ENCODE assay signal across 1 cellular context in the genomic region with DNA sequence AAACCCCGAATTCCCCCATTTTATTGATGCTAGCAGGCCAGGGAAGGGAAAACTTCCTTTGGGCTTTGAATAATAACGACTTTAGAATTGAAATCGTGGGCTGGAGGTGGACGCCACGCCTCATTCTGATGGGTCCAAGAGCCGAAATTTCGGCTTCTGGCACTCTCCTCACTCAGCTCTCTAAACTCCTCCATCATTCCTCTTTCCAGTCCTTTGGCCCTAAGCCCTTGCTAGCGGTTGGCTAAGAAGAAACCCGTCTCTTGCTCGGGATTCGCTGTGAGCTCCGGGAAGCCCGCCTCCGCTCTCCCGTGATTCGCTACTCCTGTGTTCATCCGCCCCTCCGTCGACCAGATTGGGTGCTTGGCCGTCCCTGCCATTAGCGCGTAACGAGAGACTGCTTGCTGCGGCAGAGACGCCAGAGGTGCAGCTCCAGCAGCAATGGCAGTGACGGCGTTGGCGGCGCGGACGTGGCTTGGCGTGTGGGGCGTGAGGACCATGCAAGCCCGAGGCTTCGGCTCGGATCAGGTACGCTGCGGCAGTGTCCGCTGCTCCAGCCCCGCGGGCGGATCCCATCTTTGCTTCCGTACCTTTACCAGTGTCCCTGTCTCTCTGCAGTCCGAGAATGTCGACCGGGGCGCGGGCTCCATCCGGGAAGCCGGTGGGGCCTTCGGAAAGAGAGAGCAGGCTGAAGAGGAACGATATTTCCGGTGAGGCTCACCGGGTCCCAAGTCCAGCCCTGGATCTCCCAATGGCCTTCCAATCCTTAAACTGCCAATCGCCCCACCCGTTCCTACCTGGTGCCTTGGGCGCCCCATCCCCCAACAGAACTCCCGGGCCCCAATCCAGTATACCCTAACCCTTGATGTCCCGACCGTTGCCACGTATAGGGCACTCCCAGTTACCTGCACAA.
TF ChIP-seq lines count a peak whose summit lies in the region.

A gene (plus strand): TSS at position 379 of the 910 bp plus-strand sequence. CDS start 60 bp downstream, at position 439.

TF ChIP-seq in SK-N-SH, 30 proteins besides CTCF, POLR2A, EP300 and RAD21 (continued from another document):
- TF ChIP-seq, protein P1, sequence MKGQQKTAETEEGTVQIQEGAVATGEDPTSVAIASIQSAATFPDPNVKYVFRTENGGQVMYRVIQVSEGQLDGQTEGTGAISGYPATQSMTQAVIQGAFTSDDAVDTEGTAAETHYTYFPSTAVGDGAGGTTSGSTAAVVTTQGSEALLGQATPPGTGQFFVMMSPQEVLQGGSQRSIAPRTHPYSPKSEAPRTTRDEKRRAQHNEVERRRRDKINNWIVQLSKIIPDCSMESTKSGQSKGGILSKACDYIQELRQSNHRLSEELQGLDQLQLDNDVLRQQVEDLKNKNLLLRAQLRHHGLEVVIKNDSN (IDR thresholded peaks at IDR 0.05; ENCODE audit: borderline replicate concordance, low read depth) = no peak
- peak; percentile 43; the same call in 1 of the 2 replicates for TF ChIP-seq NFIC (IDR thresholded peaks at IDR 0.05; ENCODE audit: borderline replicate concordance)
- no peak for TF ChIP-seq RCOR1 (IDR thresholded peaks at IDR 0.05; ENCODE audit: low read length)
